In genomic region chr1:212607924-212608208, GRCh38 we compare ENCODE assay signal across 8 cellular contexts. TPM values are rescaled to one million over a fixed set of nuclear protein-coding genes. Genes with fewer than 3 reads are reported as not detected.
A peak's percentile ranks its signal among the peaks of the same experiment; 100 is the strongest.
DNase-seq lines count a peak whose midpoint lies in the region; ATAC-seq and TF ChIP-seq lines count a peak whose summit lies in the region.

No MANE protein-coding gene starts in this region.

- DNase-seq in T-helper 1 cell (no peak), GM10248 (ENCODE audit: extremely low spot score) (no peak), HK-2 (ENCODE audit: unreplicated experiment) (no peak)
- DNase-seq in activated naive CD8-positive, alpha-beta T cell treated with anti-CD3 and anti-CD28 coated beads, Interleukin-2, amount 10 ng/mL, durations not matched to agents 7 days and 5 days = peak; percentile 68

- peaks cover 17% of the 10 kb centered on the region for H3K36me3 Mint-ChIP-seq in T-helper 1 cell treated with Interleukin-12 subunit alpha and Interleukin-12 subunit beta and Interleukin-4 antibody, amounts not matched to agents 30 μg/mL and 1 μg/mL, for 36 hours (ENCODE audit: low read depth)
- H3K36me3 Mint-ChIP-seq in activated naive CD8-positive, alpha-beta T cell treated with anti-CD3 and anti-CD28 coated beads, Interleukin-2, amount 10 ng/mL, durations not matched to agents 7 days and 5 days = peaks cover 5% of the 10 kb centered on the region

- no peak for TF ChIP-seq CTCF in GM10248 (IDR thresholded peaks at IDR 0.05; ENCODE audit: control extremely low read depth, extremely low read depth, low read depth, missing control alignments)

- H3K9me3 Mint-ChIP-seq in T-helper 1 cell treated with Interleukin-12 subunit alpha and Interleukin-12 subunit beta and Interleukin-4 antibody, amounts not matched to agents 30 μg/mL and 1 μg/mL, for 36 hours = no peaks in the 10 kb centered on the region
- no peaks in the 10 kb centered on the region for H3K9me3 Mint-ChIP-seq in activated naive CD8-positive, alpha-beta T cell treated with anti-CD3 and anti-CD28 coated beads, Interleukin-2, amount 10 ng/mL, durations not matched to agents 7 days and 5 days

- peak; percentile 3 for ATAC-seq in HG03095 (IDR thresholded peaks at IDR 0.05; ENCODE audit: unreplicated experiment)
- ATAC-seq in activated naive CD8-positive, alpha-beta T cell treated with anti-CD3 and anti-CD28 coated beads, Interleukin-2, amount 10 ng/mL, durations not matched to agents 7 days and 5 days (ENCODE audit: low read depth) = peak; percentile 3

- H3K27me3 ChIP-seq in iPS-20b (ENCODE audit: insufficient read depth, low read length) = peaks cover 73% of the 10 kb centered on the region
- peaks cover 35 to 39% of the 10 kb centered on the region in 2 donors for H3K27me3 ChIP-seq in stomach smooth muscle (ENCODE audit: control insufficient read depth in 1 of 2, insufficient read depth in 2 of 2, low read length in 2 of 2)

- CTCF ChIA-PET in GM10248 (lab: Yijun Ruan, JAX) = interaction anchor here (0.6 to 2.8 kb wide), 8 partner anchors 9 to 152 kb away, joined by 3 to 10 read pairs (median 4); no protein-coding TSS in a partner anchor

- peak overlapping the region; percentile 99 for H3K27ac Mint-ChIP-seq in T-helper 1 cell treated with Interleukin-12 subunit alpha and Interleukin-12 subunit beta and Interleukin-4 antibody, amounts not matched to agents 30 μg/mL and 1 μg/mL, for 36 hours
- H3K27ac Mint-ChIP-seq in activated naive CD8-positive, alpha-beta T cell treated with anti-CD3 and anti-CD28 coated beads, Interleukin-2, amount 10 ng/mL, durations not matched to agents 7 days and 5 days = peak overlapping the region; percentile 98

- H3K4me1 ChIP-seq in iPS-20b (ENCODE audit: insufficient read depth, low read length) (peaks cover 44% of the 10 kb centered on the region), stomach smooth muscle (ENCODE audit: control insufficient read depth, insufficient read depth, low read length) (peaks cover 38% of the 10 kb centered on the region)

- peaks cover 48% of the 10 kb centered on the region for H3K27me3 Mint-ChIP-seq in T-helper 1 cell treated with Interleukin-12 subunit alpha and Interleukin-12 subunit beta and Interleukin-4 antibody, amounts not matched to agents 30 μg/mL and 1 μg/mL, for 36 hours (ENCODE audit: low read depth)
- peaks cover 46% of the 10 kb centered on the region for H3K27me3 Mint-ChIP-seq in activated naive CD8-positive, alpha-beta T cell treated with anti-CD3 and anti-CD28 coated beads, Interleukin-2, amount 10 ng/mL, durations not matched to agents 7 days and 5 days

- H3K4me3 ChIP-seq in iPS-20b (ENCODE audit: low read length) (peak overlapping the region; percentile 90), stomach smooth muscle (ENCODE audit: low read length in 2 of 2) (peak overlapping the region; percentile 79 to 83)

- POLR2A ChIA-PET in activated naive CD8-positive, alpha-beta T cell treated with anti-CD3 and anti-CD28 coated beads, Interleukin-2, amount 10 ng/mL, durations not matched to agents 7 days and 5 days (lab: Charles Lee) = interaction anchor here (0.6 to 2.9 kb wide), 25 partner anchors 9 to 669 kb away, joined by 3 to 67 read pairs (median 4); partner anchors contain the start of genes DTL, FLVCR1, INTS7 and NSL1
- POLR2A ChIA-PET in GM10248 (lab: Yijun Ruan, JAX) = interaction anchor here (0.5 to 2.3 kb wide), 50 partner anchors 8 to 1717 kb away, joined by 3 to 34 read pairs (median 4); partner anchors contain the start of genes DTL, FLVCR1, INTS7 and NSL1

- H3K36me3 ChIP-seq in iPS-20b (ENCODE audit: insufficient read depth, low read depth, low read length) = no peaks in the 10 kb centered on the region
- no peaks in the 10 kb centered on the region for H3K36me3 ChIP-seq in stomach smooth muscle (ENCODE audit: control insufficient read depth in 2 of 2, insufficient read depth in 2 of 2, low read length in 2 of 2)

- peaks cover 48% of the 10 kb centered on the region for H3K4me1 Mint-ChIP-seq in T-helper 1 cell treated with Interleukin-12 subunit alpha and Interleukin-12 subunit beta and Interleukin-4 antibody, amounts not matched to agents 30 μg/mL and 1 μg/mL, for 36 hours (ENCODE audit: low read depth)
- H3K4me1 Mint-ChIP-seq in activated naive CD8-positive, alpha-beta T cell treated with anti-CD3 and anti-CD28 coated beads, Interleukin-2, amount 10 ng/mL, durations not matched to agents 7 days and 5 days = peaks cover 37% of the 10 kb centered on the region

- H3K9ac ChIP-seq in iPS-20b (ENCODE audit: low read depth, low read length) (peak overlapping the region; percentile 82; the same call in 1 of the 2 replicates), stomach smooth muscle (ENCODE audit: low read length in 2 of 2) (peak overlapping the region; percentile 81 to 86)

- no peaks in the 10 kb centered on the region for H3K9me3 ChIP-seq in iPS-20b (ENCODE audit: insufficient read depth, low read depth, low read length)
- H3K9me3 ChIP-seq in stomach smooth muscle (ENCODE audit: control insufficient read depth in 2 of 2, low read length in 2 of 2) = no peaks in the 10 kb centered on the region

- H3K27ac ChIP-seq in iPS-20b (ENCODE audit: low read length) (no peak overlapping the region), stomach smooth muscle (ENCODE audit: low read length) (peak overlapping the region; percentile 88)

- peak overlapping the region; percentile 90 for H3K4me3 Mint-ChIP-seq in T-helper 1 cell treated with Interleukin-12 subunit alpha and Interleukin-12 subunit beta and Interleukin-4 antibody, amounts not matched to agents 30 μg/mL and 1 μg/mL, for 36 hours
- H3K4me3 Mint-ChIP-seq in activated naive CD8-positive, alpha-beta T cell treated with anti-CD3 and anti-CD28 coated beads, Interleukin-2, amount 10 ng/mL, durations not matched to agents 7 days and 5 days = peak overlapping the region; percentile 87

RNA-seq across cellular contexts. Expression of gene ATF3, which starts 0.7 kb away (rescaled TPM):
- 10 to 100 TPM; 13.1 to 13.8 TPM for total RNA-seq in activated naive CD8-positive, alpha-beta T cell treated with anti-CD3 and anti-CD28 coated beads, Interleukin-2, amount 10 ng/mL, durations not matched to agents 7 days and 5 days
